Comparison of ENCODE assay signal across 1 cellular context in genomic region chr1:154607748-154608521, GRCh38.
TF ChIP-seq lines count a peak whose summit lies in the region.

TSS of gene ADAR (minus strand) at chr1:154608186. CDS start at chr1:154608006, 180 bp downstream.

TF ChIP-seq in HepG2, 621 proteins besides CTCF, POLR2A, EP300 and RAD21 (continued from another document and continues in another):
- no peak; the same call in 1 of the 2 replicates for TF ChIP-seq ZNF747 (CRISPR knock-in tag; IDR thresholded peaks at IDR 0.05; ENCODE audit: borderline replicate concordance)
- TF ChIP-seq DMTF1 (CRISPR knock-in tag; IDR thresholded peaks at IDR 0.05): no peak
- no peak for TF ChIP-seq MEIS1 (CRISPR knock-in tag; IDR thresholded peaks at IDR 0.05; ENCODE audit: borderline replicate concordance)
- TF ChIP-seq ZFP1 (CRISPR knock-in tag; IDR thresholded peaks at IDR 0.05): no peak
- TF ChIP-seq CREB1 (IDR thresholded peaks at IDR 0.05): no peak
- no peak for TF ChIP-seq CREB1 (CRISPR knock-in tag; IDR thresholded peaks at IDR 0.05)
- TF ChIP-seq NFE2L2 (IDR thresholded peaks at IDR 0.05; ENCODE audit: low read length): no peak
- no peak for TF ChIP-seq MTF1 (CRISPR knock-in tag; IDR thresholded peaks at IDR 0.05)
- TF ChIP-seq ARID3A (IDR thresholded peaks at IDR 0.05; ENCODE audit: low read depth, low read length): no peak
- no peak for TF ChIP-seq U2AF2 (IDR thresholded peaks at IDR 0.05; ENCODE audit: low read depth, low read length)
- no peak for TF ChIP-seq ZNF451 (CRISPR knock-in tag; IDR thresholded peaks at IDR 0.05)
- peak; percentile 23 for TF ChIP-seq CBX1 (IDR thresholded peaks at IDR 0.05; ENCODE audit: low read depth)
- no peak for TF ChIP-seq NCOA2 (CRISPR knock-in tag; IDR thresholded peaks at IDR 0.05)
- TF ChIP-seq ZNF883 (CRISPR knock-in tag; IDR thresholded peaks at IDR 0.05; ENCODE audit: not compliant biosample characterization): peak; percentile 43
- 0 out of 2 replicates have a peak, but pooled peaks have one; percentile 10 for TF ChIP-seq HMG20B (CRISPR knock-in tag; conservative IDR thresholded peaks at IDR 0.05)
- TF ChIP-seq ZBTB3 (CRISPR knock-in tag; IDR thresholded peaks at IDR 0.05; ENCODE audit: borderline replicate concordance, low read depth): no peak
- no peak for TF ChIP-seq PREB (CRISPR knock-in tag; IDR thresholded peaks at IDR 0.05)
- no peak for TF ChIP-seq KDM4B (CRISPR knock-in tag; IDR thresholded peaks at IDR 0.05)
- TF ChIP-seq CSRNP2 (CRISPR knock-in tag; conservative IDR thresholded peaks at IDR 0.05; ENCODE audit: low read depth): no peak
- no peak for TF ChIP-seq ZNF121 (CRISPR knock-in tag; IDR thresholded peaks at IDR 0.05)
- no peak for TF ChIP-seq ZKSCAN1 (IDR thresholded peaks at IDR 0.05; ENCODE audit: low read length)
- no peak; the same call in 1 of the 2 replicates for TF ChIP-seq GLI4 (CRISPR knock-in tag; IDR thresholded peaks at IDR 0.05; ENCODE audit: borderline replicate concordance)
- no peak for TF ChIP-seq ZNF160 (CRISPR knock-in tag; IDR thresholded peaks at IDR 0.05)
- TF ChIP-seq HNRNPH1 (optimal IDR thresholded peaks at IDR 0.05; ENCODE audit: low read depth, low read length): no peak
- no peak; the same call in 1 of the 2 replicates for TF ChIP-seq ZBTB42 (CRISPR knock-in tag; IDR thresholded peaks at IDR 0.05)
- TF ChIP-seq PAX8 (CRISPR knock-in tag; IDR thresholded peaks at IDR 0.05; ENCODE audit: borderline replicate concordance): no peak
- no peak for TF ChIP-seq ZNF543 (CRISPR knock-in tag; IDR thresholded peaks at IDR 0.05)
- peak; percentile 13; the same call in 1 of the 2 replicates for TF ChIP-seq SALL1 (CRISPR knock-in tag; IDR thresholded peaks at IDR 0.05)
- peak; percentile 42; the same call in 1 of the 2 replicates for TF ChIP-seq PATZ1 (CRISPR knock-in tag; IDR thresholded peaks at IDR 0.05)
- TF ChIP-seq ZNF263 (CRISPR knock-in tag; IDR thresholded peaks at IDR 0.05): no peak; the same call in 1 of the 2 replicates
- no peak for TF ChIP-seq IKZF1 (IDR thresholded peaks at IDR 0.05)
- TF ChIP-seq MTA1 (CRISPR knock-in tag; IDR thresholded peaks at IDR 0.05; ENCODE audit: borderline replicate concordance): no peak
- no peak for TF ChIP-seq AFF4 (CRISPR knock-in tag; IDR thresholded peaks at IDR 0.05)
- no peak for TF ChIP-seq ZNF101 (CRISPR knock-in tag; IDR thresholded peaks at IDR 0.05; ENCODE audit: borderline replicate concordance, low read depth)
- no peak for TF ChIP-seq ZBTB43 (CRISPR knock-in tag; conservative IDR thresholded peaks at IDR 0.05)
- no peak for TF ChIP-seq DNMT3B (CRISPR knock-in tag; conservative IDR thresholded peaks at IDR 0.05)
- no peak for TF ChIP-seq U2AF1 (optimal IDR thresholded peaks at IDR 0.05; ENCODE audit: low read depth, low read length)
- peak; percentile 87 for TF ChIP-seq CEBPG (CRISPR knock-in tag; IDR thresholded peaks at IDR 0.05)
- TF ChIP-seq ZNF746 (CRISPR knock-in tag; IDR thresholded peaks at IDR 0.05): no peak
- no peak for TF ChIP-seq ZNF17 (CRISPR knock-in tag; IDR thresholded peaks at IDR 0.05)
- TF ChIP-seq ZNF777 (CRISPR knock-in tag; IDR thresholded peaks at IDR 0.05): peak; percentile 64
- no peak; the same call in 1 of the 2 replicates for TF ChIP-seq PITX1 (CRISPR knock-in tag; IDR thresholded peaks at IDR 0.05)
- TF ChIP-seq ZNF512 (CRISPR knock-in tag; IDR thresholded peaks at IDR 0.05): no peak
- TF ChIP-seq PRDM15 (CRISPR knock-in tag; IDR thresholded peaks at IDR 0.05): no peak
